In genomic region chr1:97918961-97919360, GRCh38 we compare ENCODE assay signal across 9 cellular contexts. TPM values are rescaled to one million over a fixed set of nuclear protein-coding genes. Genes with fewer than 3 reads are reported as not detected.
DNase-seq lines count a peak whose midpoint lies in the region; ATAC-seq, FAIRE-seq and TF ChIP-seq lines count a peak whose summit lies in the region.
"Had no signal": no experiment of that assay in that cellular context is flagged by ENCODE, and none has a peak within 500 bp of the region (broad histone marks: within the 10 kb centered on the region; RNA-seq: fewer than 3 reads in every experiment).

No MANE protein-coding gene starts in this region.

- H3K4me2 ChIP-seq in HepG2 (ENCODE audit: low read depth, low read length) = peak overlapping the region; percentile 81

- peaks cover 51% of the 10 kb centered on the region for H3K4me1 Mint-ChIP-seq in activated T-cell treated with anti-CD3 and anti-CD28 coated beads, Interleukin-2, amount 50 U/mL, for 72 hours (ENCODE audit: low read depth)
- H3K4me1 Mint-ChIP-seq in activated CD8-positive, alpha-beta T cell treated with anti-CD3 and anti-CD28 coated beads, Interleukin-2, amount 10 ng/mL, durations not matched to agents 7 days and 5 days (ENCODE audit: low read depth) = peaks cover 49% of the 10 kb centered on the region
- H3K4me1 Mint-ChIP-seq in type B pancreatic cell (ENCODE audit: unreplicated experiment) = peaks cover 7% of the 10 kb centered on the region

- CTCF ChIA-PET in activated CD8-positive, alpha-beta T cell treated with anti-CD3 and anti-CD28 coated beads, Interleukin-2, amount 10 ng/mL, durations not matched to agents 7 days and 5 days (lab: Charles Lee) = interaction anchor here (1.1 to 1.4 kb wide), 6 partner anchors 9 to 123 kb away, joined by 3 to 5 read pairs (median 3); no protein-coding TSS in a partner anchor
- CTCF ChIA-PET in HepG2 (lab: Yijun Ruan, JAX; ENCODE audit: low intra/inter-chr PET ratio, low total read pairs) = no interaction called here

- H3K4me3 Mint-ChIP-seq in activated T-cell treated with anti-CD3 and anti-CD28 coated beads, Interleukin-2, amount 50 U/mL, for 72 hours = peak overlapping the region; percentile 94 to 98
- peak overlapping the region; percentile 92 for H3K4me3 Mint-ChIP-seq in activated CD8-positive, alpha-beta T cell treated with anti-CD3 and anti-CD28 coated beads, Interleukin-2, amount 10 ng/mL, durations not matched to agents 7 days and 5 days
- peak overlapping the region; percentile 90 for H3K4me3 Mint-ChIP-seq in type B pancreatic cell

- TF ChIP-seq EP300 in HepG2 (IDR thresholded peaks at IDR 0.05; ENCODE audit: low read depth in 2 of 2, low read length in 2 of 2) = no peak
- TF ChIP-seq EP300 in HepG2 (CRISPR knock-in tag; IDR thresholded peaks at IDR 0.05; ENCODE audit: borderline replicate concordance) = no peak

- no peaks in the 10 kb centered on the region; a peak in 2 of 5 replicates for H3K27me3 ChIP-seq in HepG2 (ENCODE audit: control insufficient read depth in 1 of 2, insufficient read depth in 2 of 2, low read length in 2 of 2)

- TF ChIP-seq CTCF in HepG2 (CRISPR knock-in tag; IDR thresholded peaks at IDR 0.05) (no peak), type B pancreatic cell (conservative IDR thresholded peaks at IDR 0.05) (no peak)

- H4K20me1 ChIP-seq in HepG2 (ENCODE audit: insufficient read depth, low read length) = no peaks in the 10 kb centered on the region

- FAIRE-seq in HepG2 (lab: Jason Lieb, UNC) = no peak
- no peak for FAIRE-seq in GM12892 (lab: Jason Lieb, UNC)

- POLR2A ChIA-PET in activated CD8-positive, alpha-beta T cell treated with anti-CD3 and anti-CD28 coated beads, Interleukin-2, amount 10 ng/mL, durations not matched to agents 7 days and 5 days (lab: Charles Lee) = no interaction called here
- POLR2A ChIA-PET in HepG2 (lab: Yijun Ruan, JAX) = no interaction called here

- ATAC-seq in activated T-cell treated with anti-CD3 and anti-CD28 coated beads, Interleukin-2, amount 50 U/mL, for 72 hours (replicated peaks in 1 of 2) = no peak
- no peak for ATAC-seq in activated CD8-positive, alpha-beta T cell treated with anti-CD3 and anti-CD28 coated beads, Interleukin-2, amount 10 ng/mL, durations not matched to agents 7 days and 5 days
- ATAC-seq in HepG2 (no peak), HG03432 (IDR thresholded peaks at IDR 0.05; ENCODE audit: unreplicated experiment) (no peak), GM21390 (IDR thresholded peaks at IDR 0.05; ENCODE audit: unreplicated experiment) (no peak)

- intact Hi-C loops in HepG2 (cut with micrococcal nuclease; ENCODE audit: unreplicated experiment) = no loop called here

- TF ChIP-seq POLR2A in HepG2 (IDR thresholded peaks at IDR 0.05; ENCODE audit: insufficient read depth in 1 of 2, low read depth in 2 of 2, low read length in 2 of 2) (no peak), GM12892 (IDR thresholded peaks at IDR 0.05; ENCODE audit: low read depth, low read length) (no peak)

- WGBS in HepG2 (ENCODE audit: low lambda C conversion rate) = 66% methylated on average over 1 of the region's 1 CpG

- no peaks in the 10 kb centered on the region for H3K27me3 Mint-ChIP-seq in activated T-cell treated with anti-CD3 and anti-CD28 coated beads, Interleukin-2, amount 50 U/mL, for 72 hours (ENCODE audit: low read depth)
- no peaks in the 10 kb centered on the region for H3K27me3 Mint-ChIP-seq in activated CD8-positive, alpha-beta T cell treated with anti-CD3 and anti-CD28 coated beads, Interleukin-2, amount 10 ng/mL, durations not matched to agents 7 days and 5 days (ENCODE audit: low read depth)
- peaks cover 31% of the 10 kb centered on the region for H3K27me3 Mint-ChIP-seq in type B pancreatic cell

- H3K4me3 ChIP-seq in HepG2 (replicated peaks in 1 of 3; ENCODE audit: insufficient read depth in 1 of 3, low read depth in 2 of 3, low read length in 3 of 3) = peak overlapping the region in 2 of 3 experiments; percentile 70 to 81; a peak in 3 of 6 replicates

- DNase-seq in activated T-cell treated with anti-CD3 and anti-CD28 coated beads, Interleukin-2, amount 50 U/mL, for 72 hours = no peak
- DNase-seq in activated T-cell treated with anti-CD3 and anti-CD28 coated beads, Interleukin-2, amount 50 U/mL, for 1 hour = no peak
- DNase-seq in activated CD8-positive, alpha-beta T cell treated with anti-CD3 and anti-CD28 coated beads, Interleukin-2, amount 10 ng/mL, durations not matched to agents 7 days and 5 days = no peak
- DNase-seq in HepG2 (ENCODE audit: low spot score) (no peak), type B pancreatic cell (ENCODE audit: extremely low spot score, unreplicated experiment) (no peak), GM12892 (ENCODE audit: insufficient read length) (no peak)
- DNase-seq: NCI-H748 treated with DMSO at 0.1 percent for 48 hours had no signal

- H3K9ac ChIP-seq in HepG2 (ENCODE audit: insufficient read depth, low read depth, low read length) = no peak overlapping the region

- H3K27ac ChIP-seq in HepG2 (ENCODE audit: extremely low read length, insufficient read depth, low read length) = no peak overlapping the region

- no peaks in the 10 kb centered on the region for H3K9me3 Mint-ChIP-seq in activated T-cell treated with anti-CD3 and anti-CD28 coated beads, Interleukin-2, amount 50 U/mL, for 72 hours
- H3K9me3 Mint-ChIP-seq in activated CD8-positive, alpha-beta T cell treated with anti-CD3 and anti-CD28 coated beads, Interleukin-2, amount 10 ng/mL, durations not matched to agents 7 days and 5 days (ENCODE audit: insufficient read depth) = no peaks in the 10 kb centered on the region
- no peaks in the 10 kb centered on the region for H3K9me3 Mint-ChIP-seq in type B pancreatic cell

- in situ Hi-C loops in HepG2 (cut with HindIII; ENCODE audit: extremely low pct_ligation_motif_present, low pct_unique_long_range_greater_than_20kb) = no loop called here

- H3K36me3 Mint-ChIP-seq in activated T-cell treated with anti-CD3 and anti-CD28 coated beads, Interleukin-2, amount 50 U/mL, for 72 hours (ENCODE audit: insufficient read depth in 2 of 2) = no peaks in the 10 kb centered on the region
- H3K36me3 Mint-ChIP-seq in activated CD8-positive, alpha-beta T cell treated with anti-CD3 and anti-CD28 coated beads, Interleukin-2, amount 10 ng/mL, durations not matched to agents 7 days and 5 days (ENCODE audit: low read depth) = peaks cover 18% of the 10 kb centered on the region
- H3K36me3 Mint-ChIP-seq in type B pancreatic cell = no peaks in the 10 kb centered on the region

- peak overlapping the region; percentile 98 for H3K27ac Mint-ChIP-seq in activated T-cell treated with anti-CD3 and anti-CD28 coated beads, Interleukin-2, amount 50 U/mL, for 72 hours
- H3K27ac Mint-ChIP-seq in activated CD8-positive, alpha-beta T cell treated with anti-CD3 and anti-CD28 coated beads, Interleukin-2, amount 10 ng/mL, durations not matched to agents 7 days and 5 days = peak overlapping the region; percentile 30
- no peak overlapping the region for H3K27ac Mint-ChIP-seq in type B pancreatic cell

- no peaks in the 10 kb centered on the region for H3K36me3 ChIP-seq in HepG2 (replicated peaks in 1 of 2; ENCODE audit: control insufficient read depth in 1 of 2, insufficient read depth in 2 of 2, low read length in 2 of 2)

- TSS peak; percentile 34 for BruUV-seq in HepG2 (replicated peaks; lab: Mats Ljungman, UMichigan)

- H3K4me1 ChIP-seq in HepG2 (ENCODE audit: insufficient read depth, low read length) = peaks cover 36% of the 10 kb centered on the region; the same call in 1 of the 2 replicates

- no peak for TF ChIP-seq RAD21 in HepG2 (CRISPR knock-in tag; IDR thresholded peaks at IDR 0.05)

- no peaks in the 10 kb centered on the region for H3K9me3 ChIP-seq in HepG2 (ENCODE audit: low read length)

- H3K79me2 ChIP-seq in HepG2 (ENCODE audit: insufficient read depth, low read length) = no peaks in the 10 kb centered on the region

- H2AFZ ChIP-seq in HepG2 (ENCODE audit: low read length) = no peak overlapping the region

TF ChIP-seq in HepG2, 621 proteins besides CTCF, POLR2A, EP300 and RAD21 (continues in another document):
- no peak for TF ChIP-seq ZNF768 (CRISPR knock-in tag; IDR thresholded peaks at IDR 0.05)
- no peak for TF ChIP-seq FOXJ3 (CRISPR knock-in tag; IDR thresholded peaks at IDR 0.05; ENCODE audit: borderline replicate concordance)
- TF ChIP-seq MXD3 (CRISPR knock-in tag; IDR thresholded peaks at IDR 0.05) = no peak
- TF ChIP-seq CEBPG (CRISPR knock-in tag; IDR thresholded peaks at IDR 0.05) = no peak

RNA-seq across cellular contexts. Expression of gene DPYD, which starts 1.9 kb away (rescaled TPM):
- total RNA-seq in activated T-cell treated with anti-CD3 and anti-CD28 coated beads, Interleukin-2, amount 50 U/mL, for 72 hours = 10 to 100 TPM; 13.4 to 18.2 TPM
- total RNA-seq in activated CD8-positive, alpha-beta T cell treated with anti-CD3 and anti-CD28 coated beads, Interleukin-2, amount 10 ng/mL, durations not matched to agents 7 days and 5 days = 10 to 100 TPM; 41.1 to 43.3 TPM
- 3.4 and 3.8 TPM in 2 replicates for total RNA-seq in HepG2 (2016; rRNA removed; fragmentation: Illumina TruSeq; extraction: Trizol)
- total RNA-seq in HepG2 (2016; cell fraction: cytosol; rRNA removed; fragmentation: Illumina TruSeq; extraction: Trizol; ENCODE audit: low read depth) = 0.30 and 0.79 TPM in 2 replicates
- 3.4 and 3.7 TPM in 2 replicates for total RNA-seq in HepG2 (2016; cell fraction: insoluble cytoplasmic fraction; rRNA removed; fragmentation: Illumina TruSeq; extraction: Trizol)
- 0.65 and 0.93 TPM in 2 replicates for total RNA-seq in HepG2 (2016; cell fraction: membrane; rRNA removed; fragmentation: Illumina TruSeq; extraction: Trizol)
- 6.6 and 8.7 TPM in 2 replicates for total RNA-seq in HepG2 (2016; cell fraction: nucleus; rRNA removed; fragmentation: Illumina TruSeq; extraction: Trizol)
- polyA plus RNA-seq in HepG2 (2011; rRNA removed) = 1.3 and 1.9 TPM in 2 replicates
- 0.71 and 1.7 TPM in 2 replicates for polyA plus RNA-seq in HepG2 (2011; cell fraction: cytosol; rRNA removed)
- 0.85 and 1.5 TPM in 2 replicates for polyA plus RNA-seq in HepG2 (2011; cell fraction: nucleus; rRNA removed)
- 3.0 and 4.7 TPM in 2 replicates for polyA plus RNA-seq in HepG2 (2012)
- 0.05 TPM in 2 replicates for polyA plus RNA-seq in HepG2 (2016; cell fraction: cytosol; fragmentation: Illumina TruSeq; extraction: Trizol; ENCODE audit: low read depth)
- polyA plus RNA-seq in HepG2 (2016; cell fraction: insoluble cytoplasmic fraction; fragmentation: Illumina TruSeq; extraction: Trizol; ENCODE audit: low read depth) = 2.0 and 2.5 TPM in 2 replicates
- polyA plus RNA-seq in HepG2 (2016; cell fraction: membrane; fragmentation: Illumina TruSeq; extraction: Trizol; ENCODE audit: low read depth) = 0.40 and 0.43 TPM in 2 replicates
- 1.2 and 1.4 TPM in 2 replicates for polyA plus RNA-seq in HepG2 (2016; cell fraction: nucleus; fragmentation: Illumina TruSeq; extraction: Trizol; ENCODE audit: insufficient read depth, low read depth)
- polyA minus RNA-seq in HepG2 (2011; rRNA and poly(A)+ RNA removed; ENCODE audit: low replicate concordance) = 5.7 and 22.6 TPM in 2 replicates
- 1.6 and 3.3 TPM in 2 replicates for polyA minus RNA-seq in HepG2 (2011; cell fraction: cytosol; rRNA and poly(A)+ RNA removed)
- polyA minus RNA-seq in HepG2 (2011; cell fraction: nucleus; rRNA and poly(A)+ RNA removed) = 24.5 and 31.8 TPM in 2 replicates
- 6.9 and 8.5 TPM in 2 replicates for total RNA-seq in type B pancreatic cell (ENCODE audit: low replicate concordance)
- polyA plus RNA-seq in GM12892 (2012; ENCODE audit: missing spikeins) = 0.21 TPM
